In genomic region chr3:128293930-128294329, GRCh38 we compare ENCODE assay signal across 17 cellular contexts.
DNase-seq lines count a peak whose midpoint lies in the region; ATAC-seq and TF ChIP-seq lines count a peak whose summit lies in the region.
"Had no signal": no experiment of that assay in that cellular context is flagged by ENCODE, and none has a peak within 500 bp of the region (broad histone marks: within the 10 kb centered on the region; RNA-seq: fewer than 3 reads in every experiment).

No MANE protein-coding gene starts in this region.

- peak in 1 of 10 experiments; percentile 27 for DNase-seq in CD4-positive, alpha-beta T cell
- DNase-seq in H7: peak; percentile 7
- no peak for DNase-seq in activated naive CD8-positive, alpha-beta T cell treated with anti-CD3 and anti-CD28 coated beads, Interleukin-2, amount 10 ng/mL, durations not matched to agents 7 days and 5 days
- no peak for DNase-seq in right cardiac atrium
- no peak for DNase-seq in AML-193 (lab: John Stamatoyannopoulos, UW)
- no peak for DNase-seq in NCI-H2171 treated with DMSO at 0.1 percent for 48 hours (lab: John Stamatoyannopoulos, UW)
- DNase-seq: activated effector memory CD4-positive, alpha-beta T cell treated with anti-CD3 and anti-CD28 coated beads, Interleukin-2, amount 50 U/mL, for 16 hours; effector memory CD8-positive, alpha-beta T cell; GOT3; NCI-H187; NCI-H2227 treated with DMSO at 0.1 percent for 48 hours; PC-9; stimulated activated CD4-positive, alpha-beta T cell treated with anti-CD3 and anti-CD28 coated beads, Interleukin-1b, Interleukin-23, amount 100 ng/mL, for 48 hours; stimulated activated naive CD4-positive, alpha-beta T cell treated with Interleukin-2 at 50 U/mL for 16 hours had no signal

- H3K27me3 ChIP-seq in CD4-positive, alpha-beta T cell (ENCODE audit: control insufficient read depth, insufficient read depth, low read length): no peaks in the 10 kb centered on the region
- H3K27me3 ChIP-seq in H7 (ENCODE audit: control insufficient read depth, insufficient read depth, low read length) (no peaks in the 10 kb centered on the region), right cardiac atrium (ENCODE audit: control insufficient read depth, insufficient read depth) (no peaks in the 10 kb centered on the region)
- H3K27me3 ChIP-seq: tibial nerve had no signal

- intact Hi-C loops in CD4-positive, alpha-beta T cell (cut with DNase I, micrococcal nuclease): loop anchor here in 1 of 2 experiments (1.0 kb wide), 1 partner anchor 39 kb away; no protein-coding TSS in a partner anchor
- intact Hi-C loops in right cardiac atrium (cut with DNase I): no loop called here

- CTCF ChIA-PET in CD4-positive, alpha-beta T cell (lab: Charles Lee): no interaction called here

- no peak overlapping the region for H3K4me3 ChIP-seq in H7 (ENCODE audit: insufficient read depth, low read depth, low read length)
- no peak overlapping the region for H3K4me3 ChIP-seq in right cardiac atrium (ENCODE audit: low read length)
- H3K4me3 ChIP-seq: PC-9, tibial nerve had no signal

- H3K27ac ChIP-seq in CD4-positive, alpha-beta T cell (ENCODE audit: low read depth, low read length): peak overlapping the region; percentile 64
- peak overlapping the region; percentile 95 for H3K27ac ChIP-seq in right cardiac atrium (ENCODE audit: low read length)
- H3K27ac ChIP-seq: PC-9, tibial nerve had no signal

- no peak for TF ChIP-seq CTCF in CD4-positive, alpha-beta T cell (IDR thresholded peaks at IDR 0.05)

- ATAC-seq in CD4-positive, alpha-beta T cell (ENCODE audit: poor library complexity): no peak
- ATAC-seq in activated naive CD8-positive, alpha-beta T cell treated with anti-CD3 and anti-CD28 coated beads, Interleukin-2, amount 10 ng/mL, durations not matched to agents 7 days and 5 days (ENCODE audit: low read depth): peak; percentile 17
- ATAC-seq in right cardiac atrium: peak; percentile 38 to 43
- no peak for ATAC-seq in HG03469 (IDR thresholded peaks at IDR 0.05; ENCODE audit: unreplicated experiment)
- ATAC-seq: effector memory CD8-positive, alpha-beta T cell had no signal

- POLR2A ChIA-PET in CD4-positive, alpha-beta T cell (lab: Charles Lee): interaction anchor here (0.8 kb wide), 1 partner anchor 14 kb away, joined by 3 read pairs; no protein-coding TSS in a partner anchor
- POLR2A ChIA-PET in activated naive CD8-positive, alpha-beta T cell treated with anti-CD3 and anti-CD28 coated beads, Interleukin-2, amount 10 ng/mL, durations not matched to agents 7 days and 5 days (lab: Charles Lee): no interaction called here

- peak overlapping the region; percentile 95 for H3K27ac Mint-ChIP-seq in CD4-positive, alpha-beta T cell
- peak overlapping the region; percentile 46 for H3K27ac Mint-ChIP-seq in activated naive CD8-positive, alpha-beta T cell treated with anti-CD3 and anti-CD28 coated beads, Interleukin-2, amount 10 ng/mL, durations not matched to agents 7 days and 5 days
- H3K27ac Mint-ChIP-seq: mesothelial cell of epicardium had no signal

- no peaks in the 10 kb centered on the region for H3K9me3 ChIP-seq in CD4-positive, alpha-beta T cell (ENCODE audit: control insufficient read depth, low read length)
- no peaks in the 10 kb centered on the region for H3K9me3 ChIP-seq in right cardiac atrium (ENCODE audit: control insufficient read depth, low read length)

- peaks cover 15% of the 10 kb centered on the region for H3K4me1 ChIP-seq in right cardiac atrium (ENCODE audit: control insufficient read depth, insufficient read depth, low read length)
- H3K4me1 ChIP-seq: tibial nerve had no signal

- no peaks in the 10 kb centered on the region for H3K36me3 ChIP-seq in H7 (replicated peaks; ENCODE audit: control insufficient read depth, insufficient read depth, low read length)

- H3K4me1 Mint-ChIP-seq in CD4-positive, alpha-beta T cell (ENCODE audit: low read depth): peaks cover 77% of the 10 kb centered on the region
- peaks cover 16% of the 10 kb centered on the region for H3K4me1 Mint-ChIP-seq in activated naive CD8-positive, alpha-beta T cell treated with anti-CD3 and anti-CD28 coated beads, Interleukin-2, amount 10 ng/mL, durations not matched to agents 7 days and 5 days

- H3K36me3 Mint-ChIP-seq in CD4-positive, alpha-beta T cell (ENCODE audit: low read depth): peaks cover 51% of the 10 kb centered on the region
- peaks cover 18% of the 10 kb centered on the region for H3K36me3 Mint-ChIP-seq in activated naive CD8-positive, alpha-beta T cell treated with anti-CD3 and anti-CD28 coated beads, Interleukin-2, amount 10 ng/mL, durations not matched to agents 7 days and 5 days

- H3K9me3 Mint-ChIP-seq in CD4-positive, alpha-beta T cell: peaks cover 13% of the 10 kb centered on the region
- no peaks in the 10 kb centered on the region for H3K9me3 Mint-ChIP-seq in activated naive CD8-positive, alpha-beta T cell treated with anti-CD3 and anti-CD28 coated beads, Interleukin-2, amount 10 ng/mL, durations not matched to agents 7 days and 5 days

- 60% methylated on average over 1 of the region's 1 CpG for WGBS in right cardiac atrium

- peak overlapping the region; percentile 57 for H3K4me3 Mint-ChIP-seq in CD4-positive, alpha-beta T cell
- H3K4me3 Mint-ChIP-seq in activated naive CD8-positive, alpha-beta T cell treated with anti-CD3 and anti-CD28 coated beads, Interleukin-2, amount 10 ng/mL, durations not matched to agents 7 days and 5 days: no peak overlapping the region
- H3K4me3 Mint-ChIP-seq: mesothelial cell of epicardium had no signal

- no peaks in the 10 kb centered on the region for H3K27me3 Mint-ChIP-seq in CD4-positive, alpha-beta T cell
- H3K27me3 Mint-ChIP-seq in activated naive CD8-positive, alpha-beta T cell treated with anti-CD3 and anti-CD28 coated beads, Interleukin-2, amount 10 ng/mL, durations not matched to agents 7 days and 5 days: no peaks in the 10 kb centered on the region
- H3K27me3 Mint-ChIP-seq: effector memory CD8-positive, alpha-beta T cell had no signal

Comparison
In these comparisons a context has a peak if more than half of its experiments do, and no peak if none do; other contexts are left out.
1. ATAC-seq: peak in activated naive CD8-positive, alpha-beta T cell treated with anti-CD3 and anti-CD28 coated beads, Interleukin-2, amount 10 ng/mL, durations not matched to agents 7 days and 5 days (single experiment) and right cardiac atrium (2 of 2); none in CD4-positive, alpha-beta T cell (single experiment) and HG03469 (single experiment).